Comparison of ENCODE assay signal across 22 cellular contexts in the genomic region with DNA sequence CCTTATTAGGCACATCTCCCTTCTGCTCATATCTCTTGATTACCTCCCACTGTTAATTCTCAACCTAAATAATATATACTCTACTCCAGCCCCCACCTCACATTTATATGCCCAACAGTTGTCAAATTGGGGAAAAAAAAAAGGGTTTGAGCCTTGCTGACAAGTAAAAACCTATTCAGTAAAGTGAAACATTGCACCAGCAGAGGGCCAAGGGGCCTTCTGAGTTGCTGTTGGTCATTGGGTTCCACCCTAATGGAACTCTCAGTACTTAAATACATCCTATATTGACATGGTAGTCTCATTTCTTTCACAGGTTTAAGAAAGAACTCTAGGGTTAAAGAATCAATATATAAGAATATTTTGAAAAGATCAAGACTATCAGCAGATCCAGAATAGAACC.
DNase-seq lines count a peak whose midpoint lies in the region; ATAC-seq lines count a peak whose summit lies in the region.
"Had no signal": no experiment of that assay in that cellular context is flagged by ENCODE, and none has a peak within 500 bp of the region (broad histone marks: within the 10 kb centered on the region; RNA-seq: fewer than 3 reads in every experiment).

No MANE protein-coding gene starts in this region.

- H3K27me3 ChIP-seq in H7 (ENCODE audit: control insufficient read depth, insufficient read depth, low read length) = no peaks in the 10 kb centered on the region

- H3K4me3 ChIP-seq in H7 (ENCODE audit: insufficient read depth, low read depth, low read length) = no peak overlapping the region
- H3K4me3 ChIP-seq: BLaER1 treated with 17β-estradiol and CSF1 and Interleukin-3, amounts not matched to agents 10 nM and 100 nM; SK-N-MC had no signal

- DNase-seq in ELF-1 (ENCODE audit: low read depth, low spot score) (peak; percentile 14), H7 (peak; percentile 13), RKO (ENCODE audit: low spot score) (peak; percentile 2), iPS-NIHi11 (ENCODE audit: low spot score) (peak; percentile 5), NCI-H2171 (lab: John Stamatoyannopoulos, UW) (no peak)
- DNase-seq: Caco-2; CD4-positive, alpha-beta memory T cell; DMS153; GF-D8; NCI-H1105 treated with DMSO at 0.1 percent for 48 hours; NCI-H1694; NCI-H2081; NCI-H748 treated with DMSO at 0.1 percent for 48 hours; Right ventricle myocardium superior; SW 1271; T-helper 2 cell had no signal

- ATAC-seq in GM19351 (IDR thresholded peaks at IDR 0.05; ENCODE audit: unreplicated experiment) = no peak
- no peak for ATAC-seq in GM21515 (IDR thresholded peaks at IDR 0.05; ENCODE audit: unreplicated experiment)
- no peak for ATAC-seq in HG03565 (IDR thresholded peaks at IDR 0.05; ENCODE audit: unreplicated experiment)
- ATAC-seq: HCT116 had no signal

- H3K36me3 ChIP-seq in H7 (replicated peaks; ENCODE audit: control insufficient read depth, insufficient read depth, low read length) = no peaks in the 10 kb centered on the region
- H3K36me3 ChIP-seq: BLaER1 treated with 17β-estradiol and CSF1 and Interleukin-3, amounts not matched to agents 10 nM and 100 nM had no signal
